ENCODE assay signal across 8 cellular contexts in the genomic region with DNA sequence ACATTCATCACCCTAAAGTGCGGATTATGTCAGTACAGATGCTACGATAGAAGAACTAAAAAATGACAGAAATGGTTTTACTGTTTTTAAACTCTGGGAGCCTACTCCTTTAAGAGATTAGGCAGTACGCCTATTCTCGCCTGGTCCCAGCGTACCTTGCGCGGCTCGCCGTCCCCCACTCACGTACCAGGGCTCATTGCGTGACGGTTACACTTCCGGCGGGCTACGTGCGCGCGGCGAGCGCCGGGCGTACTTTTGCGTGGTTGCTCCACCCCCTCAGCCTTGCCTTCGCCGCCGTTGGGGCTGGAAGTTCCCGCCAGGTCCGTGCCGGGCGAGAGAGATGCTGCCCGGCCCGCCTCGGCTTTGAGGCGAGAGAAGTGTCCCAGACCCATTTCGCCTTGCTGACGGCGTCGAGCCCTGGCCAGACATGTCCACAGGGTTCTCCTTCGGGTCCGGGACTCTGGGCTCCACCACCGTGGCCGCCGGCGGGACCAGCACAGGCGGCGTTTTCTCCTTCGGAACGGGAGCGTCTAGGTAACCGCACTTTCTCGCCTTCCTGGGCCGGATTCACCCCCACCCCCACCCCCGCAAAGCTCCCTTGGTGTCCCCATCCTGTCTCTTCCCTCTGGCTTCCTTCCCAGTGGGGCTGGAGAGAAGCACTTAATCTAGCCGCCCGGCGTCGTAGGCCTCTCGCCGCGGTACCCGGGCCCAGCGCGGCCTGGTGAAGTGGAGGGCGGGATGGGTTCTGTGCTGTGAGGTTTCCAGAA. TPM values are rescaled to one million over a fixed set of nuclear protein-coding genes. Genes with fewer than 3 reads are reported as not detected.
DNase-seq lines count a peak whose midpoint lies in the region; ATAC-seq and TF ChIP-seq lines count a peak whose summit lies in the region.

A gene with protein sequence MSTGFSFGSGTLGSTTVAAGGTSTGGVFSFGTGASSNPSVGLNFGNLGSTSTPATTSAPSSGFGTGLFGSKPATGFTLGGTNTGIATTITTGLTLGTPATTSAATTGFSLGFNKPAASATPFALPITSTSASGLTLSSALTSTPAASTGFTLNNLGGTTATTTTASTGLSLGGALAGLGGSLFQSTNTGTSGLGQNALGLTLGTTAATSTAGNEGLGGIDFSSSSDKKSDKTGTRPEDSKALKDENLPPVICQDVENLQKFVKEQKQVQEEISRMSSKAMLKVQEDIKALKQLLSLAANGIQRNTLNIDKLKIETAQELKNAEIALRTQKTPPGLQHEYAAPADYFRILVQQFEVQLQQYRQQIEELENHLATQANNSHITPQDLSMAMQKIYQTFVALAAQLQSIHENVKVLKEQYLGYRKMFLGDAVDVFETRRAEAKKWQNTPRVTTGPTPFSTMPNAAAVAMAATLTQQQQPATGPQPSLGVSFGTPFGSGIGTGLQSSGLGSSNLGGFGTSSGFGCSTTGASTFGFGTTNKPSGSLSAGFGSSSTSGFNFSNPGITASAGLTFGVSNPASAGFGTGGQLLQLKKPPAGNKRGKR (plus strand): TSS at position 279 of the 767 bp plus-strand sequence. CDS start 149 bp downstream, at position 428.

- WGBS in ovary, 3 donors, result 0 to 1% (median 0%) methylated on average over 54 to 64 of the region's 64 CpGs
- 1% methylated on average over 30 to 37 of the region's 64 CpGs for WGBS in thyroid gland, 2 donors

- H3K27me3 ChIP-seq in ovary (no peaks in the 10 kb centered on the region), thyroid gland (no peaks in the 10 kb centered on the region)

- H3K9me3 ChIP-seq in ovary (no peaks in the 10 kb centered on the region), thyroid gland (no peaks in the 10 kb centered on the region)

- no peaks in the 10 kb centered on the region for H3K36me3 ChIP-seq in ovary
- H3K36me3 ChIP-seq in thyroid gland, result no peaks in the 10 kb centered on the region

- H3K4me3 Mint-ChIP-seq in activated naive CD8-positive, alpha-beta T cell treated with anti-CD3 and anti-CD28 coated beads, Interleukin-2, amount 50 U/mL, for 24 hours, result peak within 1 kb of the TSS; percentile 92

- H3K27me3 Mint-ChIP-seq in activated naive CD8-positive, alpha-beta T cell treated with anti-CD3 and anti-CD28 coated beads, Interleukin-2, amount 50 U/mL, for 24 hours, result peaks cover 4% of the 10 kb centered on the region

- TF ChIP-seq CTCF in GM12865 (IDR thresholded peaks at IDR 0.05; ENCODE audit: insufficient read depth, low read depth, low read length, missing control alignments), result no peak
- TF ChIP-seq CTCF in ovary (IDR thresholded peaks at IDR 0.05), result no peak
- peak in 1 of 6 experiments; percentile 24 for TF ChIP-seq CTCF in thyroid gland (IDR thresholded peaks at IDR 0.05)

- intact Hi-C loops in Right ventricle myocardium inferior (cut with DNase I), result loop anchor here (1.0 kb wide), 1 partner anchor 14 kb away; a partner anchor contains a TSS
- intact Hi-C loops in ovary (cut with DNase I), result no loop called here
- intact Hi-C loops in thyroid gland (cut with DNase I), result no loop called here

- ATAC-seq in HG02763 (IDR thresholded peaks at IDR 0.05; ENCODE audit: unreplicated experiment) (peak; percentile 98), Right ventricle myocardium inferior (peak; percentile 100)
- peak; percentile 99 for ATAC-seq in activated naive CD8-positive, alpha-beta T cell treated with anti-CD3 and anti-CD28 coated beads, Interleukin-2, amount 50 U/mL, for 24 hours

- TF ChIP-seq POLR2A in ovary (IDR thresholded peaks at IDR 0.05) (peak; percentile 89), thyroid gland (IDR thresholded peaks at IDR 0.05) (peak; percentile 43 to 86)

- H3K36me3 Mint-ChIP-seq in activated naive CD8-positive, alpha-beta T cell treated with anti-CD3 and anti-CD28 coated beads, Interleukin-2, amount 50 U/mL, for 24 hours (ENCODE audit: low read depth), result peaks cover 34% of the 10 kb centered on the region

- peak; percentile 65 for TF ChIP-seq EP300 in ovary (IDR thresholded peaks at IDR 0.05)

- peak within 1 kb of the TSS; percentile 82 to 94 for H3K27ac ChIP-seq in ovary
- peak within 1 kb of the TSS; percentile 86 to 91 (median 90) for H3K27ac ChIP-seq in thyroid gland

- H3K4me3 ChIP-seq in GM12865 (ENCODE audit: low read depth, low read length) (peak within 1 kb of the TSS; percentile 73), ovary (peak within 1 kb of the TSS; percentile 63), thyroid gland (replicated peaks in 1 of 3) (peak within 1 kb of the TSS; percentile 60 to 96 (median 78))

- H3K4me1 Mint-ChIP-seq in activated naive CD8-positive, alpha-beta T cell treated with anti-CD3 and anti-CD28 coated beads, Interleukin-2, amount 50 U/mL, for 24 hours, result peaks cover 39% of the 10 kb centered on the region

- DNase-seq in GM12865 (ENCODE audit: low read depth), result peak; percentile 97
- peak; percentile 45 for DNase-seq in NCI-H1417 treated with DMSO at 0.1 percent for 48 hours (lab: John Stamatoyannopoulos, UW)
- peak; percentile 93 for DNase-seq in SW480 (ENCODE audit: low spot score)
- peak; percentile 94 for DNase-seq in activated naive CD8-positive, alpha-beta T cell treated with anti-CD3 and anti-CD28 coated beads, Interleukin-2, amount 50 U/mL, for 24 hours
- peak; percentile 98 for DNase-seq in Right ventricle myocardium inferior (ENCODE audit: missing footprints)
- DNase-seq in ovary, result peak; percentile 92 to 96 (median 94)
- DNase-seq in thyroid gland, result peak; percentile 95 to 97

- no peaks in the 10 kb centered on the region for H3K9me3 Mint-ChIP-seq in activated naive CD8-positive, alpha-beta T cell treated with anti-CD3 and anti-CD28 coated beads, Interleukin-2, amount 50 U/mL, for 24 hours

- H3K27ac Mint-ChIP-seq in activated naive CD8-positive, alpha-beta T cell treated with anti-CD3 and anti-CD28 coated beads, Interleukin-2, amount 50 U/mL, for 24 hours, result peak within 1 kb of the TSS; percentile 94

- H3K4me1 ChIP-seq in ovary (ENCODE audit: insufficient read depth) (peaks cover 4% of the 10 kb centered on the region), thyroid gland (peaks cover 24 to 44% of the 10 kb centered on the region in 2 donors)

RNA-seq across cellular contexts. Expression of the gene that starts here (rescaled TPM):
- total RNA-seq in Right ventricle myocardium inferior (21.9 TPM), ovary (10 to 100 TPM; 38.3 to 57.0 (median 44.6) TPM), thyroid gland (100 to 1,000 TPM in 1 of 4 donors, 10 to 100 TPM in 3; 54.7 to 112 (median 83.5) TPM)
- polyA plus RNA-seq in ovary, result 10 to 100 TPM; 15.3 to 21.8 TPM

Comparison
In these comparisons a context has a peak if more than half of its experiments do, and no peak if none do; other contexts are left out.
1. Peak in every context shown above with its lines: DNase-seq, ATAC-seq, H3K4me3 ChIP-seq and H3K27ac ChIP-seq.
2. DNase-seq: peak in every context shown above with its lines; median percentile 98 in Right ventricle myocardium inferior; 97 in GM12865; 96 in thyroid gland; 94 in activated naive CD8-positive, alpha-beta T cell treated with anti-CD3 and anti-CD28 coated beads, Interleukin-2, amount 50 U/mL, for 24 hours; 94 in ovary; 93 in SW480; 45 in NCI-H1417 treated with DMSO at 0.1 percent for 48 hours.